ENCODE assay signal across 8 cellular contexts in the genomic region with DNA sequence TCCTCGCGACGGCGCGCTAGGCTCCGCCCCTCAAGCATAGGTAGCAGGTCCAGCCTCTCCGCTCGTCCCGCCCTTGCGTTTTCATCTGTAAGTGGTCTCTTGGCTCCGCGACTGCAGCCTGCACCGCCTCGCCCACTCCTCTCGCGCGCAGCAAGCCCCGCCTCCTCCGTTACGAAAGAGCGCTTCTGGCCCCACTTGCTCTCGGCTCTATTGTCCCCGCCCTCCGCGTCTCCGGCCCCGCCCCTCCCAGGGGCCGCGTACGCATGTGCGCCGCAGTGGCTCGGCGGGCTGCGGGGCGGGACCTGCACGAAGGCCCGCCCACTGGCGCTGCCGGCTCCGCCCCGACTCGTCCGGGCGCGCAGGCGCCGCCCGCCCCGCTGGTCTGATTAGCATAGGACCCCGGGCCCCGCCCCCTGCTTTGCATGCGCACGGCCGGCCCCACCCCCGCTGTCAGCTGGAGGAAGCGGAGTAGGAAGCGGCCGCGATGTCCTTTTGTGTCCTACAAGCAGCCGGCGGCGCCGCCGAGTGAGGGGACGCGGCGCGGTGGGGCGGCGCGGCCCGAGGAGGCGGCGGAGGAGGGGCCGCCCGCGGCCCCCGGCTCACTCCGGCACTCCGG. TPM values are rescaled to one million over a fixed set of nuclear protein-coding genes. Genes with fewer than 3 reads are reported as not detected.
A peak's percentile ranks its signal among the peaks of the same experiment; 100 is the strongest.
DNase-seq lines count a peak whose midpoint lies in the region; ATAC-seq and TF ChIP-seq lines count a peak whose summit lies in the region.

Gene ESRRA, plus strand, starts transcription at position 450 of the 616 bp plus-strand sequence. CDS start 1,656 bp downstream, outside the sequence.

- intact Hi-C loops in heart right ventricle (cut with DNase I) (loop anchor here in 2 of 10 donors (1.0 to 2.0 kb wide), 4 partner anchors 12 to 58 kb away; partner anchors contain the start of genes BAD (in 2 of the 2), GPR137 (in 2 of the 2), PPP1R14B (in 1 of the 2) and TRMT112 (in 1 of the 2)), posterior vena cava (cut with DNase I) (loop anchor here in 1 of 2 donors (10.0 kb wide), 1 partner anchor 60 kb away; the partner anchor contains the start of genes FKBP2 and PPP1R14B)

- peak within 1 kb of the TSS; percentile 96 for H3K4me3 Mint-ChIP-seq in T-helper 1 cell treated with Interleukin-12 subunit alpha and Interleukin-12 subunit beta and Interleukin-4 antibody, amounts not matched to agents 30 μg/mL and 1 μg/mL, for 36 hours

- TF ChIP-seq EP300 in upper lobe of left lung (IDR thresholded peaks at IDR 0.05), result peak in 1 of 4 donors; percentile 57

- H3K9me3 ChIP-seq in heart right ventricle, result no peaks in the 10 kb centered on the region
- H3K9me3 ChIP-seq in upper lobe of left lung, result no peaks in the 10 kb centered on the region

- H3K27ac Mint-ChIP-seq in T-helper 1 cell treated with Interleukin-12 subunit alpha and Interleukin-12 subunit beta and Interleukin-4 antibody, amounts not matched to agents 30 μg/mL and 1 μg/mL, for 36 hours, result peak within 1 kb of the TSS; percentile 93

- H3K36me3 Mint-ChIP-seq in T-helper 1 cell treated with Interleukin-12 subunit alpha and Interleukin-12 subunit beta and Interleukin-4 antibody, amounts not matched to agents 30 μg/mL and 1 μg/mL, for 36 hours (ENCODE audit: low read depth), result peaks cover 7% of the 10 kb centered on the region

- TF ChIP-seq CTCF in heart right ventricle (IDR thresholded peaks at IDR 0.05) (no peak), upper lobe of left lung (IDR thresholded peaks at IDR 0.05) (no peak)

- 0 to 1% methylated on average over 46 to 72 of the region's 81 CpGs for WGBS in heart right ventricle, 2 donors
- WGBS in upper lobe of left lung, 2 donors, result 1% methylated on average over 18 of the region's 81 CpGs; no CpG with 5 or more reads in 1 of the 2 donors

- H3K9me3 Mint-ChIP-seq in T-helper 1 cell treated with Interleukin-12 subunit alpha and Interleukin-12 subunit beta and Interleukin-4 antibody, amounts not matched to agents 30 μg/mL and 1 μg/mL, for 36 hours, result no peaks in the 10 kb centered on the region

- H3K27me3 ChIP-seq in heart right ventricle (peaks cover 0 to 19% (median 14%) of the 10 kb centered on the region in 7 donors), upper lobe of left lung (peaks cover 0 to 7% (median 3%) of the 10 kb centered on the region in 4 donors)

- peaks cover 26% of the 10 kb centered on the region for H3K4me1 Mint-ChIP-seq in T-helper 1 cell treated with Interleukin-12 subunit alpha and Interleukin-12 subunit beta and Interleukin-4 antibody, amounts not matched to agents 30 μg/mL and 1 μg/mL, for 36 hours (ENCODE audit: low read depth)

- peak; percentile 96 for DNase-seq in NCI-H1694 treated with DMSO at 0.1 percent for 48 hours (lab: John Stamatoyannopoulos, UW)
- DNase-seq in amniotic epithelial cell (ENCODE audit: low read depth), result peak; percentile 94
- peak; percentile 99 to 100 for DNase-seq in heart right ventricle
- peak; percentile 100 for DNase-seq in posterior vena cava (ENCODE audit: low spot score)
- DNase-seq in upper lobe of left lung, result peak; percentile 100

- H3K27ac ChIP-seq in heart right ventricle (peak within 1 kb of the TSS; percentile 90 to 98 (median 96)), upper lobe of left lung (peak within 1 kb of the TSS; percentile 91 to 97 (median 96))

- peaks cover 10% of the 10 kb centered on the region for H3K27me3 Mint-ChIP-seq in T-helper 1 cell treated with Interleukin-12 subunit alpha and Interleukin-12 subunit beta and Interleukin-4 antibody, amounts not matched to agents 30 μg/mL and 1 μg/mL, for 36 hours (ENCODE audit: low read depth)

- H3K4me1 ChIP-seq in heart right ventricle (peaks cover 12 to 49% (median 37%) of the 10 kb centered on the region in 9 donors), upper lobe of left lung (peaks cover 24 to 41% (median 36%) of the 10 kb centered on the region in 4 donors)

- peaks cover 0 to 18% (median 0%) of the 10 kb centered on the region in 9 donors for H3K36me3 ChIP-seq in heart right ventricle
- H3K36me3 ChIP-seq in upper lobe of left lung, result peaks cover 0 to 9% (median 0%) of the 10 kb centered on the region in 4 donors

- ATAC-seq in GM18499 (IDR thresholded peaks at IDR 0.05; ENCODE audit: insufficient read depth, unreplicated experiment) (peak; percentile 60), HG02938 (IDR thresholded peaks at IDR 0.05; ENCODE audit: unreplicated experiment) (peak; percentile 66), heart right ventricle (peak; percentile 85 to 94 (median 90)), upper lobe of left lung (ENCODE audit: low FRiP score in 2 of 2) (peak; percentile 95 to 96)

- TF ChIP-seq POLR2A in upper lobe of left lung (IDR thresholded peaks at IDR 0.05), result peak in 1 of 4 donors; percentile 69

- H3K4me3 ChIP-seq in heart right ventricle (peak within 1 kb of the TSS; percentile 63 to 93 (median 76)), upper lobe of left lung (peak within 1 kb of the TSS; percentile 65 to 96 (median 87))

RNA-seq across cellular contexts. Expression of gene ESRRA, which starts in this region (rescaled TPM):
- total RNA-seq in heart right ventricle, result 100 to 1,000 TPM; 115 to 225 (median 132) TPM
- polyA plus RNA-seq in heart right ventricle, result 100 to 1,000 TPM; 180 TPM
- 10 to 100 TPM; 33.5 to 41.2 TPM for total RNA-seq in posterior vena cava
- 100 to 1,000 TPM in 1 of 6 donors, 10 to 100 TPM in 5; 42.7 to 109 (median 80.6) TPM for total RNA-seq in upper lobe of left lung

Comparison
In these comparisons a context has a peak if more than half of its experiments do, and no peak if none do; other contexts are left out.
1. Peak in every context shown above with its lines: DNase-seq, ATAC-seq, H3K4me3 ChIP-seq and H3K27ac ChIP-seq.